Comparison of ENCODE assay signal across 1 cellular context in the genomic region with DNA sequence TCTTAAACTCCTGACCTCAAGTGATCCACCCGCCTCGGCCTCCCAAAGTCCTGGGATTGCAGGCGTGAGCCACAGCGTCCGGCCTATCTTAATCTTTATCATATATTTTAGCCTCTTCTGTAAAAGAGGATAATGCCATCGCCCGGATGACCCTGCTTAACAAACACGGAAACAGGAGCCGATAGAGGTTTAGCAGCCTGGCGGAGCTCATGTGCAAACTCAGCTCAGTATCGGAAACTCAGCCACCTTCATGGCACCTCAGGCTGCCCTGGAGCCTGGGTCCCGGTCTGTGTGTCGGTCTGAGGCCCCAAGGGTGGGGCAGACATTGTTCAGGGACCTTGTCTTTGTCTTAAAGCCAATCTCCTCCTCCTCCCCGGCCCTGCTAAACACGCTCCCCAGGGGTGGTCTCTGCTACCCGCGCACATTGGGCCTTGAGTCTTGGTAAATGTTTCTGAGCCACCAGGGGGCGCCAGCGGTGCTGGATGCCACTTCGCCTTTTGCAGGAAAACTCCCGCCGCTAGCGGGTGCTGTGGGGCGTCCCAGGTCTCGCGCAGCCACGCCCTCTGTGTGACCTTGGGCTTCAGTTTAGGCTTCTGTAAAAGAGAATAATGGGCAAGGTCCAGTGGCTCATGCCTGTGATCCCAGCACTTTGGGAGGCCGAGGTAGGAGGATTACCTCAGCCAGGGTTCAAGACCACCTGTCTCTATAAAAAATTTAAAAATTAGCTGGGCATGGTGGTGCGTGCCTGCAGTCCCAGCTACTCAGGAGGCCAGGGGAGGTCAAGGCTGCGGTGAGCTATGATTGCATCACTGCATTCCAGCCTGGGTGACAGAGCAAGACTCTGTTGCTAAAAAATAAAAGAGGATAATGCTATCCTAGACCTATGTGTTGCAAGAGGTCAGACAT.
TF ChIP-seq lines count a peak whose summit lies in the region.

No MANE protein-coding gene starts in this region.

TF ChIP-seq in GM12878, 131 proteins besides CTCF, POLR2A, EP300 and RAD21 (continued from another document and continues in another):
- TF ChIP-seq, protein P1, sequence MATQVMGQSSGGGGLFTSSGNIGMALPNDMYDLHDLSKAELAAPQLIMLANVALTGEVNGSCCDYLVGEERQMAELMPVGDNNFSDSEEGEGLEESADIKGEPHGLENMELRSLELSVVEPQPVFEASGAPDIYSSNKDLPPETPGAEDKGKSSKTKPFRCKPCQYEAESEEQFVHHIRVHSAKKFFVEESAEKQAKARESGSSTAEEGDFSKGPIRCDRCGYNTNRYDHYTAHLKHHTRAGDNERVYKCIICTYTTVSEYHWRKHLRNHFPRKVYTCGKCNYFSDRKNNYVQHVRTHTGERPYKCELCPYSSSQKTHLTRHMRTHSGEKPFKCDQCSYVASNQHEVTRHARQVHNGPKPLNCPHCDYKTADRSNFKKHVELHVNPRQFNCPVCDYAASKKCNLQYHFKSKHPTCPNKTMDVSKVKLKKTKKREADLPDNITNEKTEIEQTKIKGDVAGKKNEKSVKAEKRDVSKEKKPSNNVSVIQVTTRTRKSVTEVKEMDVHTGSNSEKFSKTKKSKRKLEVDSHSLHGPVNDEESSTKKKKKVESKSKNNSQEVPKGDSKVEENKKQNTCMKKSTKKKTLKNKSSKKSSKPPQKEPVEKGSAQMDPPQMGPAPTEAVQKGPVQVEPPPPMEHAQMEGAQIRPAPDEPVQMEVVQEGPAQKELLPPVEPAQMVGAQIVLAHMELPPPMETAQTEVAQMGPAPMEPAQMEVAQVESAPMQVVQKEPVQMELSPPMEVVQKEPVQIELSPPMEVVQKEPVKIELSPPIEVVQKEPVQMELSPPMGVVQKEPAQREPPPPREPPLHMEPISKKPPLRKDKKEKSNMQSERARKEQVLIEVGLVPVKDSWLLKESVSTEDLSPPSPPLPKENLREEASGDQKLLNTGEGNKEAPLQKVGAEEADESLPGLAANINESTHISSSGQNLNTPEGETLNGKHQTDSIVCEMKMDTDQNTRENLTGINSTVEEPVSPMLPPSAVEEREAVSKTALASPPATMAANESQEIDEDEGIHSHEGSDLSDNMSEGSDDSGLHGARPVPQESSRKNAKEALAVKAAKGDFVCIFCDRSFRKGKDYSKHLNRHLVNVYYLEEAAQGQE (IDR thresholded peaks at IDR 0.05; ENCODE audit: low read depth, low read length), result no peak
- TF ChIP-seq ZNF384 (IDR thresholded peaks at IDR 0.05; ENCODE audit: borderline replicate concordance, low read depth, low read length), result no peak
- no peak for TF ChIP-seq ZNF622 (IDR thresholded peaks at IDR 0.05)
- TF ChIP-seq TBL1XR1 (IDR thresholded peaks at IDR 0.05; ENCODE audit: low read depth, low read length), result 0 out of 2 replicates have a peak, but pooled peaks have one; percentile 24
- TF ChIP-seq WRNIP1 (IDR thresholded peaks at IDR 0.05; ENCODE audit: borderline replicate concordance, low read depth, low read length), result no peak
- TF ChIP-seq CHD1 (IDR thresholded peaks at IDR 0.05; ENCODE audit: low read depth, low read length), result no peak
- no peak for TF ChIP-seq TCF7 (IDR thresholded peaks at IDR 0.05; ENCODE audit: borderline replicate concordance)
- TF ChIP-seq, protein P2, sequence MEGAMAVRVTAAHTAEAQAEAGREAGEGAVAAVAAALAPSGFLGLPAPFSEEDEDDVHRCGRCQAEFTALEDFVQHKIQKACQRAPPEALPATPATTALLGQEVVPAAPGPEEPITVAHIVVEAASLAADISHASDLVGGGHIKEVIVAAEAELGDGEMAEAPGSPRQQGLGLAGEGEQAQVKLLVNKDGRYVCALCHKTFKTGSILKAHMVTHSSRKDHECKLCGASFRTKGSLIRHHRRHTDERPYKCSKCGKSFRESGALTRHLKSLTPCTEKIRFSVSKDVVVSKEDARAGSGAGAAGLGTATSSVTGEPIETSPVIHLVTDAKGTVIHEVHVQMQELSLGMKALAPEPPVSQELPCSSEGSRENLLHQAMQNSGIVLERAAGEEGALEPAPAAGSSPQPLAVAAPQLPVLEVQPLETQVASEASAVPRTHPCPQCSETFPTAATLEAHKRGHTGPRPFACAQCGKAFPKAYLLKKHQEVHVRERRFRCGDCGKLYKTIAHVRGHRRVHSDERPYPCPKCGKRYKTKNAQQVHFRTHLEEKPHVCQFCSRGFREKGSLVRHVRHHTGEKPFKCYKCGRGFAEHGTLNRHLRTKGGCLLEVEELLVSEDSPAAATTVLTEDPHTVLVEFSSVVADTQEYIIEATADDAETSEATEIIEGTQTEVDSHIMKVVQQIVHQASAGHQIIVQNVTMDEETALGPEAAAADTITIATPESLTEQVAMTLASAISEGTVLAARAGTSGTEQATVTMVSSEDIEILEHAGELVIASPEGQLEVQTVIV (IDR thresholded peaks at IDR 0.05; ENCODE audit: borderline replicate concordance, partially characterized antibody), result no peak
- no peak for TF ChIP-seq STAT3 (IDR thresholded peaks at IDR 0.05; ENCODE audit: low read depth, low read length)
- TF ChIP-seq, protein P3, sequence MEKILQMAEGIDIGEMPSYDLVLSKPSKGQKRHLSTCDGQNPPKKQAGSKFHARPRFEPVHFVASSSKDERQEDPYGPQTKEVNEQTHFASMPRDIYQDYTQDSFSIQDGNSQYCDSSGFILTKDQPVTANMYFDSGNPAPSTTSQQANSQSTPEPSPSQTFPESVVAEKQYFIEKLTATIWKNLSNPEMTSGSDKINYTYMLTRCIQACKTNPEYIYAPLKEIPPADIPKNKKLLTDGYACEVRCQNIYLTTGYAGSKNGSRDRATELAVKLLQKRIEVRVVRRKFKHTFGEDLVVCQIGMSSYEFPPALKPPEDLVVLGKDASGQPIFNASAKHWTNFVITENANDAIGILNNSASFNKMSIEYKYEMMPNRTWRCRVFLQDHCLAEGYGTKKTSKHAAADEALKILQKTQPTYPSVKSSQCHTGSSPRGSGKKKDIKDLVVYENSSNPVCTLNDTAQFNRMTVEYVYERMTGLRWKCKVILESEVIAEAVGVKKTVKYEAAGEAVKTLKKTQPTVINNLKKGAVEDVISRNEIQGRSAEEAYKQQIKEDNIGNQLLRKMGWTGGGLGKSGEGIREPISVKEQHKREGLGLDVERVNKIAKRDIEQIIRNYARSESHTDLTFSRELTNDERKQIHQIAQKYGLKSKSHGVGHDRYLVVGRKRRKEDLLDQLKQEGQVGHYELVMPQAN (conservative IDR thresholded peaks at IDR 0.05), result no peak
- no peak for TF ChIP-seq HDGF (IDR thresholded peaks at IDR 0.05)
- no peak for TF ChIP-seq SUPT20H (IDR thresholded peaks at IDR 0.05; ENCODE audit: borderline replicate concordance, control insufficient read depth, low read depth, low read length)
- TF ChIP-seq CREB1 (IDR thresholded peaks at IDR 0.05; ENCODE audit: low read depth), result 0 out of 2 replicates have a peak, but pooled peaks have one; percentile 32
- no peak for TF ChIP-seq RFX5 (IDR thresholded peaks at IDR 0.05; ENCODE audit: low read depth, low read length)
- TF ChIP-seq, protein P4, sequence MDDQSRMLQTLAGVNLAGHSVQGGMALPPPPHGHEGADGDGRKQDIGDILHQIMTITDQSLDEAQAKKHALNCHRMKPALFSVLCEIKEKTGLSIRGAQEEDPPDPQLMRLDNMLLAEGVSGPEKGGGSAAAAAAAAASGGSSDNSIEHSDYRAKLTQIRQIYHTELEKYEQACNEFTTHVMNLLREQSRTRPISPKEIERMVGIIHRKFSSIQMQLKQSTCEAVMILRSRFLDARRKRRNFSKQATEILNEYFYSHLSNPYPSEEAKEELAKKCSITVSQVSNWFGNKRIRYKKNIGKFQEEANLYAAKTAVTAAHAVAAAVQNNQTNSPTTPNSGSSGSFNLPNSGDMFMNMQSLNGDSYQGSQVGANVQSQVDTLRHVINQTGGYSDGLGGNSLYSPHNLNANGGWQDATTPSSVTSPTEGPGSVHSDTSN (IDR thresholded peaks at IDR 0.05; ENCODE audit: insufficient replicate concordance, low read depth, low read length), result no peak
- TF ChIP-seq, protein P5, sequence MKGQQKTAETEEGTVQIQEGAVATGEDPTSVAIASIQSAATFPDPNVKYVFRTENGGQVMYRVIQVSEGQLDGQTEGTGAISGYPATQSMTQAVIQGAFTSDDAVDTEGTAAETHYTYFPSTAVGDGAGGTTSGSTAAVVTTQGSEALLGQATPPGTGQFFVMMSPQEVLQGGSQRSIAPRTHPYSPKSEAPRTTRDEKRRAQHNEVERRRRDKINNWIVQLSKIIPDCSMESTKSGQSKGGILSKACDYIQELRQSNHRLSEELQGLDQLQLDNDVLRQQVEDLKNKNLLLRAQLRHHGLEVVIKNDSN (IDR thresholded peaks at IDR 0.05; ENCODE audit: borderline replicate concordance, extremely low read length, insufficient read depth, low read depth, low read length), result no peak
- TF ChIP-seq MTA3 (IDR thresholded peaks at IDR 0.05; ENCODE audit: borderline replicate concordance, low read length), result no peak
- TF ChIP-seq PAX5 (IDR thresholded peaks at IDR 0.05; ENCODE audit: borderline replicate concordance, low read depth, low read length), result no peak
- TF ChIP-seq, protein P6, sequence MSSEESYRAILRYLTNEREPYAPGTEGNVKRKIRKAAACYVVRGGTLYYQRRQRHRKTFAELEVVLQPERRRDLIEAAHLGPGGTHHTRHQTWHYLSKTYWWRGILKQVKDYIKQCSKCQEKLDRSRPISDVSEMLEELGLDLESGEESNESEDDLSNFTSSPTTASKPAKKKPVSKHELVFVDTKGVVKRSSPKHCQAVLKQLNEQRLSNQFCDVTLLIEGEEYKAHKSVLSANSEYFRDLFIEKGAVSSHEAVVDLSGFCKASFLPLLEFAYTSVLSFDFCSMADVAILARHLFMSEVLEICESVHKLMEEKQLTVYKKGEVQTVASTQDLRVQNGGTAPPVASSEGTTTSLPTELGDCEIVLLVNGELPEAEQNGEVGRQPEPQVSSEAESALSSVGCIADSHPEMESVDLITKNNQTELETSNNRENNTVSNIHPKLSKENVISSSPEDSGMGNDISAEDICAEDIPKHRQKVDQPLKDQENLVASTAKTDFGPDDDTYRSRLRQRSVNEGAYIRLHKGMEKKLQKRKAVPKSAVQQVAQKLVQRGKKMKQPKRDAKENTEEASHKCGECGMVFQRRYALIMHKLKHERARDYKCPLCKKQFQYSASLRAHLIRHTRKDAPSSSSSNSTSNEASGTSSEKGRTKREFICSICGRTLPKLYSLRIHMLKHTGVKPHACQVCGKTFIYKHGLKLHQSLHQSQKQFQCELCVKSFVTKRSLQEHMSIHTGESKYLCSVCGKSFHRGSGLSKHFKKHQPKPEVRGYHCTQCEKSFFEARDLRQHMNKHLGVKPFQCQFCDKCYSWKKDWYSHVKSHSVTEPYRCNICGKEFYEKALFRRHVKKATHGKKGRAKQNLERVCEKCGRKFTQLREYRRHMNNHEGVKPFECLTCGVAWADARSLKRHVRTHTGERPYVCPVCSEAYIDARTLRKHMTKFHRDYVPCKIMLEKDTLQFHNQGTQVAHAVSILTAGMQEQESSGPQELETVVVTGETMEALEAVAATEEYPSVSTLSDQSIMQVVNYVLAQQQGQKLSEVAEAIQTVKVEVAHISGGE (CRISPR knock-in tag; IDR thresholded peaks at IDR 0.05), result no peak
- no peak for TF ChIP-seq CEBPB (IDR thresholded peaks at IDR 0.05; ENCODE audit: borderline replicate concordance in 1 of 2, low read depth in 2 of 2, low read length in 2 of 2)
- TF ChIP-seq KAT2A (conservative IDR thresholded peaks at IDR 0.05; ENCODE audit: control insufficient read depth, low read depth, low read length), result no peak
- TF ChIP-seq ATF7 (IDR thresholded peaks at IDR 0.05; ENCODE audit: low read depth), result no peak
- TF ChIP-seq GABPA (IDR thresholded peaks at IDR 0.05; ENCODE audit: low read depth), result no peak
- TF ChIP-seq ZSCAN29 (IDR thresholded peaks at IDR 0.05), result no peak
- TF ChIP-seq, protein P7, sequence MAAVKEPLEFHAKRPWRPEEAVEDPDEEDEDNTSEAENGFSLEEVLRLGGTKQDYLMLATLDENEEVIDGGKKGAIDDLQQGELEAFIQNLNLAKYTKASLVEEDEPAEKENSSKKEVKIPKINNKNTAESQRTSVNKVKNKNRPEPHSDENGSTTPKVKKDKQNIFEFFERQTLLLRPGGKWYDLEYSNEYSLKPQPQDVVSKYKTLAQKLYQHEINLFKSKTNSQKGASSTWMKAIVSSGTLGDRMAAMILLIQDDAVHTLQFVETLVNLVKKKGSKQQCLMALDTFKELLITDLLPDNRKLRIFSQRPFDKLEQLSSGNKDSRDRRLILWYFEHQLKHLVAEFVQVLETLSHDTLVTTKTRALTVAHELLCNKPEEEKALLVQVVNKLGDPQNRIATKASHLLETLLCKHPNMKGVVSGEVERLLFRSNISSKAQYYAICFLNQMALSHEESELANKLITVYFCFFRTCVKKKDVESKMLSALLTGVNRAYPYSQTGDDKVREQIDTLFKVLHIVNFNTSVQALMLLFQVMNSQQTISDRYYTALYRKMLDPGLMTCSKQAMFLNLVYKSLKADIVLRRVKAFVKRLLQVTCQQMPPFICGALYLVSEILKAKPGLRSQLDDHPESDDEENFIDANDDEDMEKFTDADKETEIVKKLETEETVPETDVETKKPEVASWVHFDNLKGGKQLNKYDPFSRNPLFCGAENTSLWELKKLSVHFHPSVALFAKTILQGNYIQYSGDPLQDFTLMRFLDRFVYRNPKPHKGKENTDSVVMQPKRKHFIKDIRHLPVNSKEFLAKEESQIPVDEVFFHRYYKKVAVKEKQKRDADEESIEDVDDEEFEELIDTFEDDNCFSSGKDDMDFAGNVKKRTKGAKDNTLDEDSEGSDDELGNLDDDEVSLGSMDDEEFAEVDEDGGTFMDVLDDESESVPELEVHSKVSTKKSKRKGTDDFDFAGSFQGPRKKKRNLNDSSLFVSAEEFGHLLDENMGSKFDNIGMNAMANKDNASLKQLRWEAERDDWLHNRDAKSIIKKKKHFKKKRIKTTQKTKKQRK (IDR thresholded peaks at IDR 0.05; ENCODE audit: low read depth, low read length), result no peak
- TF ChIP-seq, protein P8, sequence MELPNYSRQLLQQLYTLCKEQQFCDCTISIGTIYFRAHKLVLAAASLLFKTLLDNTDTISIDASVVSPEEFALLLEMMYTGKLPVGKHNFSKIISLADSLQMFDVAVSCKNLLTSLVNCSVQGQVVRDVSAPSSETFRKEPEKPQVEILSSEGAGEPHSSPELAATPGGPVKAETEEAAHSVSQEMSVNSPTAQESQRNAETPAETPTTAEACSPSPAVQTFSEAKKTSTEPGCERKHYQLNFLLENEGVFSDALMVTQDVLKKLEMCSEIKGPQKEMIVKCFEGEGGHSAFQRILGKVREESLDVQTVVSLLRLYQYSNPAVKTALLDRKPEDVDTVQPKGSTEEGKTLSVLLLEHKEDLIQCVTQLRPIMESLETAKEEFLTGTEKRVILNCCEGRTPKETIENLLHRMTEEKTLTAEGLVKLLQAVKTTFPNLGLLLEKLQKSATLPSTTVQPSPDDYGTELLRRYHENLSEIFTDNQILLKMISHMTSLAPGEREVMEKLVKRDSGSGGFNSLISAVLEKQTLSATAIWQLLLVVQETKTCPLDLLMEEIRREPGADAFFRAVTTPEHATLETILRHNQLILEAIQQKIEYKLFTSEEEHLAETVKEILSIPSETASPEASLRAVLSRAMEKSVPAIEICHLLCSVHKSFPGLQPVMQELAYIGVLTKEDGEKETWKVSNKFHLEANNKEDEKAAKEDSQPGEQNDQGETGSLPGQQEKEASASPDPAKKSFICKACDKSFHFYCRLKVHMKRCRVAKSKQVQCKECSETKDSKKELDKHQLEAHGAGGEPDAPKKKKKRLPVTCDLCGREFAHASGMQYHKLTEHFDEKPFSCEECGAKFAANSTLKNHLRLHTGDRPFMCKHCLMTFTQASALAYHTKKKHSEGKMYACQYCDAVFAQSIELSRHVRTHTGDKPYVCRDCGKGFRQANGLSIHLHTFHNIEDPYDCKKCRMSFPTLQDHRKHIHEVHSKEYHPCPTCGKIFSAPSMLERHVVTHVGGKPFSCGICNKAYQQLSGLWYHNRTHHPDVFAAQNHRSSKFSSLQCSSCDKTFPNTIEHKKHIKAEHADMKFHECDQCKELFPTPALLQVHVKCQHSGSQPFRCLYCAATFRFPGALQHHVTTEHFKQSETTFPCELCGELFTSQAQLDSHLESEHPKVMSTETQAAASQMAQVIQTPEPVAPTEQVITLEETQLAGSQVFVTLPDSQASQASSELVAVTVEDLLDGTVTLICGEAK (IDR thresholded peaks at IDR 0.05; ENCODE audit: borderline replicate concordance), result no peak
- peak; percentile 73; the same call in 1 of the 2 replicates for TF ChIP-seq NBN (IDR thresholded peaks at IDR 0.05)
